Comparison of ENCODE assay signal across 8 cellular contexts in the genomic region with DNA sequence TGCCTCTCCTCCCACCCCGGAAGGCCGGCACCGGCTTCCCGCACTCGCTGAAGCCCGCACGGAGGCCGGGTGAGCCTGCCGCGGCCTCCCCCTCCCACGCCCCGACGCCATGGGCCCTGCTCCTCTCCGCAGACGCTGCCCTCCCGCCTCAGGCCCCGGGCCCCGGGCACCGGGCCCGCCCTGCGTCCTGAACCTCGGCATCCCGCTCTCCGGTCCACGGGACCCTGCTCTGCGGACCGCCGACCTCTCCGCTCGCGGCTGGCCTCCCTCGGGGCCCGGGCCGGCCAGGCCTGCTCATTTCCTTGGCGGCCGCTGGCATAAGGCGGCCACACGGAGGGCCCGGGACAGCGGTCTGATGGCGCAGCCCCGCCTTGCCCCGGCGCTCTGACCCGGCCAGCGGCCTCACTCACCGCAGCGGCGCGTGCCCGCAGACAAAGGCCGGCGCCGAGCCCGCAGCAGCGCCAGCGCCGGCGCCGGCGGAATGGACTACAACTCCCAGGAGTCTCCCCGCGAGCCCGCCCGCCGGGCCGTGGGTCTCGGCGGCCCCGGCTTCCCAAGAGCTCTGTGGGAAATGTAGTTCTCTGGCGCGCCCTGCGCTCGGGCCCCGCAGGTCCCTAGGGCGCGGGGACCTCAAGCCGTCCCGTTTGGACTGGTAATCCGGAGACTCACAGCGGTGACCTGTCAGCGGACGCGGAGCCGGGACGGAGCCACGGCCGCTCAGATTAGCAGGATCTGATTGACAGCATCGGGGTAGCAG. TPM values are rescaled to one million over a fixed set of nuclear protein-coding genes. Genes with fewer than 3 reads are reported as not detected.
DNase-seq lines count a peak whose midpoint lies in the region; ATAC-seq and TF ChIP-seq lines count a peak whose summit lies in the region.

A gene with protein sequence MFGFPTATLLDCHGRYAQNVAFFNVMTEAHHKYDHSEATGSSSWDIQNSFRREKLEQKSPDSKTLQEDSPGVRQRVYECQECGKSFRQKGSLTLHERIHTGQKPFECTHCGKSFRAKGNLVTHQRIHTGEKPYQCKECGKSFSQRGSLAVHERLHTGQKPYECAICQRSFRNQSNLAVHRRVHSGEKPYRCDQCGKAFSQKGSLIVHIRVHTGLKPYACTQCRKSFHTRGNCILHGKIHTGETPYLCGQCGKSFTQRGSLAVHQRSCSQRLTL (minus strand): TSS at position 490 of the 757 bp plus-strand sequence. CDS start 2,748 bp downstream, outside the sequence.

- WGBS in liver: under 1% methylated on average over 89 of the region's 89 CpGs

- H3K27me3 ChIP-seq in liver (ENCODE audit: control insufficient read depth in 4 of 4, insufficient read depth in 4 of 4, low read length in 3 of 4): no peaks in the 10 kb centered on the region

- peak within 1 kb of the TSS; percentile 56 to 80 for H3K9ac ChIP-seq in liver (ENCODE audit: low read depth in 1 of 2, low read length in 2 of 2)

- peak; percentile 66 for TF ChIP-seq POLR2A in GM18951 (IDR thresholded peaks at IDR 0.05; ENCODE audit: extremely low read depth, insufficient read depth, insufficient read length)

- TF ChIP-seq CTCF in liver (IDR thresholded peaks at IDR 0.05; ENCODE audit: low read depth, low read length, missing input control): no peak

- peak; percentile 100 for ATAC-seq in HG03159 (IDR thresholded peaks at IDR 0.05; ENCODE audit: unreplicated experiment)

- peaks cover 13 to 27% (median 25%) of the 10 kb centered on the region in 4 donors for H3K36me3 ChIP-seq in liver (ENCODE audit: control insufficient read depth in 4 of 4, insufficient read depth in 3 of 4, low read depth in 1 of 4, low read length in 3 of 4)

- peak within 1 kb of the TSS; percentile 14 to 93 (median 88) for H3K4me3 ChIP-seq in liver (ENCODE audit: low read depth in 1 of 3, low read length in 3 of 3)

- in situ Hi-C loops in GM18951 (cut with MboI; ENCODE audit: low sequenced_read_pairs, unreplicated experiment): no loop called here

- peak within 1 kb of the TSS; percentile 56 to 78 for H3K27ac ChIP-seq in liver (ENCODE audit: low read depth in 1 of 2, low read length in 2 of 2)

- DNase-seq in AML-193 (lab: John Stamatoyannopoulos, UW) (peak; percentile 70 to 72), NCI-H510A (lab: John Stamatoyannopoulos, UW) (peak; percentile 65), dermis blood vessel endothelial cell (peak; percentile 91)
- DNase-seq in activated CD4-positive, alpha-beta T cell treated with anti-CD3 and anti-CD28 coated beads, Interleukin-2, amount 50 U/mL, for 4 hours: peak; percentile 74 to 77
- DNase-seq in stimulated activated CD4-positive, alpha-beta T cell treated with anti-CD3 and anti-CD28 coated beads, Interleukin-2, amount 100 ng/mL, for 48 hours: peak; percentile 65 to 76

- H3K9me3 ChIP-seq in liver (ENCODE audit: control insufficient read depth in 4 of 4, low read length in 3 of 4): peaks cover 22 to 35% (median 29%) of the 10 kb centered on the region in 4 donors

- TF ChIP-seq RAD21 in liver (IDR thresholded peaks at IDR 0.05): no peak

- H3K4me1 ChIP-seq in liver (ENCODE audit: control insufficient read depth in 4 of 4, insufficient read depth in 4 of 4, low read length in 3 of 4): peaks cover 2 to 9% (median 3%) of the 10 kb centered on the region in 4 donors

TF ChIP-seq in liver, 16 proteins besides CTCF, POLR2A, EP300 and RAD21:
- TF ChIP-seq GABPA (IDR thresholded peaks at IDR 0.05 in 1 of 2, conservative IDR thresholded peaks at IDR 0.05 in 1 of 2) (peak in 1 of 2 donors; percentile 18), SP1 (IDR thresholded peaks at IDR 0.05) (no peak)

RNA-seq across cellular contexts. Expression of the gene that starts here (rescaled TPM):
- total RNA-seq in dermis blood vessel endothelial cell (14.1 and 34.4 TPM in 2 replicates), liver (10 to 100 TPM in 1 of 2 donors, 1 to 10 TPM in 1; 6.5 to 11.9 TPM)
- polyA plus RNA-seq in liver: 10 to 100 TPM; 13.1 to 19.9 TPM

Comparison
In these comparisons a context has a peak if more than half of its experiments do, and no peak if none do; other contexts are left out.
1. Peak in every context shown above with its lines: DNase-seq, ATAC-seq, H3K4me3 ChIP-seq and H3K27ac ChIP-seq.